ENCODE assay signal across 20 cellular contexts in genomic region chr10:133461841-133462240, GRCh38. TPM values are rescaled to one million over a fixed set of nuclear protein-coding genes. Genes with fewer than 3 reads are reported as not detected.
DNase-seq lines count a peak whose midpoint lies in the region; ATAC-seq and TF ChIP-seq lines count a peak whose summit lies in the region.
"Had no signal": no experiment of that assay in that cellular context is flagged by ENCODE, and none has a peak within 500 bp of the region (broad histone marks: within the 10 kb centered on the region; RNA-seq: fewer than 3 reads in every experiment).

No MANE protein-coding gene starts in this region.

- DNase-seq in right atrium auricular region (ENCODE audit: low spot score) = peak; percentile 21
- DNase-seq in heart left ventricle = no peak
- DNase-seq in H7 = peak; percentile 11
- peak; percentile 84 for DNase-seq in esophagus muscularis mucosa (ENCODE audit: extremely low spot score)
- no peak for DNase-seq in hypothalamus (lab: John Stamatoyannopoulos, UW)
- no peak for DNase-seq in body of pancreas
- no peak for DNase-seq in stimulated activated CD4-positive, alpha-beta T cell treated with anti-CD3 and anti-CD28 coated beads, Interleukin-4, amount 100 ng/mL, for 1 hour
- DNase-seq: ACHN; Caco-2; CD4-positive, alpha-beta memory T cell; DND-41; MG63; NCI-H1417; NCI-H1694 treated with DMSO at 0.1 percent for 48 hours; NCI-H2081 treated with DMSO at 0.1 percent for 48 hours; NCI-H446 treated with DMSO at 0.1 percent for 48 hours; NCI-H526 treated with DMSO at 0.1 percent for 48 hours; OCI-M1; Right ventricle myocardium superior had no signal

- no peak for TF ChIP-seq POLR2A in heart left ventricle (IDR thresholded peaks at IDR 0.05)
- no peak for TF ChIP-seq POLR2A in esophagus muscularis mucosa (IDR thresholded peaks at IDR 0.05; ENCODE audit: low read depth)
- no peak for TF ChIP-seq POLR2A in body of pancreas (IDR thresholded peaks at IDR 0.05)

- H3K4me3 ChIP-seq in right atrium auricular region (no peak overlapping the region), heart left ventricle (no peak overlapping the region), H7 (ENCODE audit: insufficient read depth, low read depth, low read length) (no peak overlapping the region), esophagus muscularis mucosa (no peak overlapping the region), body of pancreas (no peak overlapping the region)
- H3K4me3 ChIP-seq: BLaER1 treated with 17β-estradiol and CSF1 and Interleukin-3, amounts not matched to agents 10 nM and 100 nM; MG63 had no signal

- 73 to 80% (median 77%) methylated on average over 5 to 8 of the region's 8 CpGs for WGBS in heart left ventricle, 4 donors
- WGBS in esophagus muscularis mucosa = 70% methylated on average over 3 of the region's 8 CpGs
- WGBS in body of pancreas, 2 donors = 81 to 86% methylated on average over 6 to 7 of the region's 8 CpGs

- no peaks in the 10 kb centered on the region for H3K27me3 ChIP-seq in right atrium auricular region
- H3K27me3 ChIP-seq in heart left ventricle = peaks cover 0 to 16% (median 0%) of the 10 kb centered on the region in 9 donors
- H3K27me3 ChIP-seq in H7 (ENCODE audit: control insufficient read depth, insufficient read depth, low read length) = no peaks in the 10 kb centered on the region
- no peaks in the 10 kb centered on the region for H3K27me3 ChIP-seq in esophagus muscularis mucosa
- no peaks in the 10 kb centered on the region for H3K27me3 ChIP-seq in body of pancreas
- H3K27me3 ChIP-seq: BLaER1 treated with 17β-estradiol and CSF1 and Interleukin-3, amounts not matched to agents 10 nM and 100 nM; MG63 had no signal

- H3K4me1 ChIP-seq in right atrium auricular region (no peaks in the 10 kb centered on the region), heart left ventricle (no peaks in the 10 kb centered on the region), esophagus muscularis mucosa (no peaks in the 10 kb centered on the region), body of pancreas (no peaks in the 10 kb centered on the region)
- H3K4me1 ChIP-seq: BLaER1 treated with 17β-estradiol and CSF1 and Interleukin-3, amounts not matched to agents 10 nM and 100 nM; Caco-2 had no signal

- ATAC-seq in heart left ventricle (no peak), body of pancreas (no peak)

- H3K36me3 ChIP-seq in right atrium auricular region = no peaks in the 10 kb centered on the region
- H3K36me3 ChIP-seq in heart left ventricle = no peaks in the 10 kb centered on the region
- no peaks in the 10 kb centered on the region for H3K36me3 ChIP-seq in H7 (replicated peaks; ENCODE audit: control insufficient read depth, insufficient read depth, low read length)
- peaks cover 0 to 29% (median under 1%) of the 10 kb centered on the region in 4 donors for H3K36me3 ChIP-seq in esophagus muscularis mucosa
- H3K36me3 ChIP-seq in body of pancreas (replicated peaks in 1 of 2; ENCODE audit: insufficient read depth in 1 of 2, low read depth in 2 of 2) = no peaks in the 10 kb centered on the region
- H3K36me3 ChIP-seq: BLaER1 treated with 17β-estradiol and CSF1 and Interleukin-3, amounts not matched to agents 10 nM and 100 nM; MG63 had no signal

- no peak for TF ChIP-seq CTCF in right atrium auricular region (IDR thresholded peaks at IDR 0.05)
- TF ChIP-seq CTCF in heart left ventricle (IDR thresholded peaks at IDR 0.05) = no peak
- no peak for TF ChIP-seq CTCF in esophagus muscularis mucosa (IDR thresholded peaks at IDR 0.05)
- no peak for TF ChIP-seq CTCF in body of pancreas (IDR thresholded peaks at IDR 0.05)

- no peak for TF ChIP-seq EP300 in esophagus muscularis mucosa (IDR thresholded peaks at IDR 0.05)

- H3K9me3 ChIP-seq in right atrium auricular region (no peaks in the 10 kb centered on the region), heart left ventricle (no peaks in the 10 kb centered on the region), esophagus muscularis mucosa (no peaks in the 10 kb centered on the region), body of pancreas (no peaks in the 10 kb centered on the region)
- H3K9me3 ChIP-seq: MG63 had no signal

- intact Hi-C loops in heart left ventricle (cut with DNase I) = no loop called here
- intact Hi-C loops in esophagus muscularis mucosa (cut with DNase I) = no loop called here
- intact Hi-C loops in body of pancreas (cut with DNase I) = no loop called here

- H3K27ac ChIP-seq in right atrium auricular region (no peak overlapping the region), heart left ventricle (no peak overlapping the region), esophagus muscularis mucosa (replicated peaks in 1 of 4) (no peak overlapping the region), body of pancreas (no peak overlapping the region)
- H3K27ac ChIP-seq: BLaER1 treated with 17β-estradiol and CSF1 and Interleukin-3, amounts not matched to agents 10 nM and 100 nM had no signal

RNA-seq across cellular contexts. Expression of gene SCART1, which starts 8.1 kb away (rescaled TPM):
- total RNA-seq in right atrium auricular region (under 1 TPM; 0.22 to 0.24 TPM), heart left ventricle (1 to 10 TPM in 1 of 9 donors, under 1 TPM in 8; 0.08 to 1.3 (median 0.34) TPM), esophagus muscularis mucosa (1 to 10 TPM in 3 of 4 donors, under 1 TPM in 1; 0.65 to 1.7 (median 1.4) TPM), body of pancreas (10 to 100 TPM in 1 of 2 donors, 1 to 10 TPM in 1; 3.9 to 11.2 TPM)
- under 1 TPM; 0.18 to 0.46 TPM for polyA plus RNA-seq in heart left ventricle
- 0.03 and 0.44 TPM in 2 replicates for total RNA-seq in H7 (2014; rRNA removed; shearing (Covaris generic))

RNA-seq across cellular contexts. Expression of gene SPRN, which starts 37.4 kb away (rescaled TPM):
- total RNA-seq in right atrium auricular region = not detected
- total RNA-seq in heart left ventricle = under 1 TPM in 3 of 9 donors, not detected in 6; 0.11 to 0.25 (median 0.13) TPM
- under 1 TPM; 0.04 to 0.11 TPM for polyA plus RNA-seq in heart left ventricle
- total RNA-seq in H7 (2014; rRNA removed; shearing (Covaris generic)) = 0.18 TPM in 1 of 2 replicates, not detected in the other
- under 1 TPM in 2 of 4 donors, not detected in 2; 0.34 to 0.71 TPM for total RNA-seq in esophagus muscularis mucosa
- total RNA-seq in body of pancreas = not detected
- total RNA-seq: Caco-2; CD4-positive, alpha-beta memory T cell; Right ventricle myocardium superior had no signal

Comparison
In these comparisons a context has a peak if more than half of its experiments do, and no peak if none do; other contexts are left out.
1. DNase-seq: peak in right atrium auricular region (single experiment), H7 (single experiment) and esophagus muscularis mucosa (single experiment); none in heart left ventricle (0 of 5), hypothalamus (0 of 51), body of pancreas (0 of 4) and stimulated activated CD4-positive, alpha-beta T cell treated with anti-CD3 and anti-CD28 coated beads, Interleukin-4, amount 100 ng/mL, for 1 hour (single experiment).